ENCODE assay signal across 8 cellular contexts in the genomic region with DNA sequence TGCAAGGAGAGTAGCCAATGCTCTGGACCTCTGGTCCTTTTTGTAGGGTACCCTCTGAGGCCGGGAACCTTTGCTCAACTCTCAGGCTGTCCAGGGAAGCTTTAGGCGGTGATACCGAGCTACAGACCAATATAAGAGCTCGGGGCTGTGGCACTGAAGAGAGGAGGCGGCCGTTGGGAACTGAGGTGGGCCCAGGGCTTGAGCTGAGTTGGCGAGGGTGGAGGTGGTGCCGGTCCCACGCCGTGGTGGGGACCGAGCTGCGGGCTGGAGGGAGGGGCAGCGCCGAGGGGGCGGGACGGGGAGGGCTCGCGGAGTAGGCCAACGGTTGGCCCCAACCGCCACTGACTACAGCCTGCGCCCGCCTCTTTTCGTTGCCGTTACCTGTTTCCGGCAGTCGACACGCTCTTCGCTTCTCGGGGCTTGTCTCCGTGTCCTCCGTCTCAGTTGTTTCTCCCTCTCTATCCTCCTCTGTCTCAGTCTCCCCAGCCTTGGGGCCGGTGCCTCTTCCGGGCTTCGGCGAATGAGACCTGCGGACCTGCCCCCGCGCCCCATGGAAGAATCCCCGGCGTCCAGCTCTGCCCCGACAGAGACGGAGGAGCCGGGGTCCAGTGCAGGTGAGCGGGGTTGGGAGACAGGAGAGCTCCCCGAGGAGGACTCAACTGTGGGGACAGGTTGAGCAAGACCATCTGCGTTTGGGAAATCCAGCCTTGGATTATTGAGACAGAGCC. TPM values are rescaled to one million over a fixed set of nuclear protein-coding genes. Genes with fewer than 3 reads are reported as not detected.
DNase-seq lines count a peak whose midpoint lies in the region; ATAC-seq and TF ChIP-seq lines count a peak whose summit lies in the region.

A gene with protein sequence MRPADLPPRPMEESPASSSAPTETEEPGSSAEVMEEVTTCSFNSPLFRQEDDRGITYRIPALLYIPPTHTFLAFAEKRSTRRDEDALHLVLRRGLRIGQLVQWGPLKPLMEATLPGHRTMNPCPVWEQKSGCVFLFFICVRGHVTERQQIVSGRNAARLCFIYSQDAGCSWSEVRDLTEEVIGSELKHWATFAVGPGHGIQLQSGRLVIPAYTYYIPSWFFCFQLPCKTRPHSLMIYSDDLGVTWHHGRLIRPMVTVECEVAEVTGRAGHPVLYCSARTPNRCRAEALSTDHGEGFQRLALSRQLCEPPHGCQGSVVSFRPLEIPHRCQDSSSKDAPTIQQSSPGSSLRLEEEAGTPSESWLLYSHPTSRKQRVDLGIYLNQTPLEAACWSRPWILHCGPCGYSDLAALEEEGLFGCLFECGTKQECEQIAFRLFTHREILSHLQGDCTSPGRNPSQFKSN (plus strand): TSS at position 393 of the 728 bp plus-strand sequence. CDS start 128 bp downstream, at position 521.

- H3K27me3 ChIP-seq in right lobe of liver: no peaks in the 10 kb centered on the region

- TF ChIP-seq POLR2A in right lobe of liver (IDR thresholded peaks at IDR 0.05): peak; percentile 65

- TF ChIP-seq CTCF in right lobe of liver (IDR thresholded peaks at IDR 0.05): no peak

- peak within 1 kb of the TSS; percentile 69 to 80 (median 77) for H3K4me3 ChIP-seq in right lobe of liver

- no peaks in the 10 kb centered on the region for H3K9me3 ChIP-seq in right lobe of liver

- WGBS in right lobe of liver (ENCODE audit: insufficient coverage, low coverage, low lambda C conversion rate, missing lambda C conversion rate): under 1% methylated on average over 36 of the region's 46 CpGs

- intact Hi-C loops in right lobe of liver (cut with DNase I): no loop called here

- ATAC-seq in GM19324 (IDR thresholded peaks at IDR 0.05; ENCODE audit: low FRiP score, unreplicated experiment) (peak; percentile 87), HG03469 (IDR thresholded peaks at IDR 0.05; ENCODE audit: unreplicated experiment) (peak; percentile 57), right lobe of liver (peak; percentile 95 to 98 (median 96))

- no peaks in the 10 kb centered on the region for H3K36me3 ChIP-seq in right lobe of liver

- H3K27ac ChIP-seq in right lobe of liver: peak within 1 kb of the TSS; percentile 72 to 88 (median 73)

- DNase-seq in C1 segment of cervical spinal cord (lab: John Stamatoyannopoulos, UW) (peak; percentile 19 to 81 (median 36)), NCI-H526 (lab: John Stamatoyannopoulos, UW) (peak; percentile 87 to 95), dermis blood vessel endothelial cell (peak; percentile 76), right lobe of liver (peak; percentile 90 to 91 (median 91))
- peak; percentile 82 for DNase-seq in activated CD4-positive, alpha-beta T cell treated with anti-CD3 and anti-CD28 coated beads, Interleukin-2, amount 50 U/mL, for 1 hour
- DNase-seq in stimulated activated CD4-positive, alpha-beta T cell treated with anti-CD3 and anti-CD28 coated beads, Interleukin-4, amount 100 ng/mL, for 4 hours: peak; percentile 84 to 85

- peaks cover 0 to 36% (median 5%) of the 10 kb centered on the region in 4 donors for H3K4me1 ChIP-seq in right lobe of liver

RNA-seq across cellular contexts. Expression of the gene that starts here (rescaled TPM):
- total RNA-seq in dermis blood vessel endothelial cell (7.0 and 8.3 TPM in 2 replicates), right lobe of liver (1 to 10 TPM; 3.7 to 8.2 (median 6.2) TPM)

Comparison
In these comparisons a context has a peak if more than half of its experiments do, and no peak if none do; other contexts are left out.
1. Peak in every context shown above with its lines: DNase-seq, ATAC-seq, H3K4me3 ChIP-seq and H3K27ac ChIP-seq.
2. DNase-seq: peak in every context shown above with its lines; median percentile 91 in NCI-H526; 91 in right lobe of liver; 84 in stimulated activated CD4-positive, alpha-beta T cell treated with anti-CD3 and anti-CD28 coated beads, Interleukin-4, amount 100 ng/mL, for 4 hours; 82 in activated CD4-positive, alpha-beta T cell treated with anti-CD3 and anti-CD28 coated beads, Interleukin-2, amount 50 U/mL, for 1 hour; 76 in dermis blood vessel endothelial cell; 36 in C1 segment of cervical spinal cord.